In the genomic region with DNA sequence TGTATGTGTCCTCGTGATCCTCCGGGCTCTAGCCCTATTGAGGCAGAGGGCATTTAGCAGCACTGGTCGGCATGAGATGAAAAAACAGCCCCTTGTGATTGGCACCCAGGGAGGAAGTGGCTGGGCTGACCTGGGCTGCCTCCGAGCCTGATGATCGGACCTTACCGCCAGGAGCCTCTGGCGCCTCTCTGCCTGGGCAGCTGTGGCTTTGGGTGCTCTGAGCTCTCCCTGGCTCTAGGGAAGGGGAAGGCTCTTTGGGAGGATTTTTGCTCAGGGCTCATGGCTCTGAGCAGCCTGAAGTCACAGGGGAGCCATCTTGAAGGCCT, we compare ENCODE assay signal across 1 cellular context.
TF ChIP-seq lines count a peak whose summit lies in the region.

No MANE protein-coding gene starts in this region.

TF ChIP-seq in HepG2, 621 proteins besides CTCF, POLR2A, EP300 and RAD21 (continued from another document):
- TF ChIP-seq NFAT5 (CRISPR knock-in tag; IDR thresholded peaks at IDR 0.05) (0 out of 2 replicates have a peak, but pooled peaks have one; percentile 9), ZNF205 (CRISPR knock-in tag; IDR thresholded peaks at IDR 0.05) (0 out of 2 replicates have a peak, but pooled peaks have one; percentile 7), AFF4 (CRISPR knock-in tag; IDR thresholded peaks at IDR 0.05) (peak; percentile 72; the same call in 1 of the 2 replicates), GABPB1 (CRISPR knock-in tag; IDR thresholded peaks at IDR 0.05) (0 out of 2 replicates have a peak, but pooled peaks have one; percentile 2), REL (CRISPR knock-in tag; conservative IDR thresholded peaks at IDR 0.05) (no peak), YEATS4 (CRISPR knock-in tag; IDR thresholded peaks at IDR 0.05; ENCODE audit: borderline replicate concordance) (0 out of 2 replicates have a peak, but pooled peaks have one; percentile 14)
- TF ChIP-seq, protein P1, sequence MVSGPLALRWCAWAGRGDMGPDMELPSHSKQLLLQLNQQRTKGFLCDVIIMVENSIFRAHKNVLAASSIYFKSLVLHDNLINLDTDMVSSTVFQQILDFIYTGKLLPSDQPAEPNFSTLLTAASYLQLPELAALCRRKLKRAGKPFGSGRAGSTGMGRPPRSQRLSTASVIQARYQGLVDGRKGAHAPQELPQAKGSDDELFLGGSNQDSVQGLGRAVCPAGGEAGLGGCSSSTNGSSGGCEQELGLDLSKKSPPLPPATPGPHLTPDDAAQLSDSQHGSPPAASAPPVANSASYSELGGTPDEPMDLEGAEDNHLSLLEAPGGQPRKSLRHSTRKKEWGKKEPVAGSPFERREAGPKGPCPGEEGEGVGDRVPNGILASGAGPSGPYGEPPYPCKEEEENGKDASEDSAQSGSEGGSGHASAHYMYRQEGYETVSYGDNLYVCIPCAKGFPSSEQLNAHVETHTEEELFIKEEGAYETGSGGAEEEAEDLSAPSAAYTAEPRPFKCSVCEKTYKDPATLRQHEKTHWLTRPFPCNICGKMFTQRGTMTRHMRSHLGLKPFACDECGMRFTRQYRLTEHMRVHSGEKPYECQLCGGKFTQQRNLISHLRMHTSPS (CRISPR knock-in tag; IDR thresholded peaks at IDR 0.05; ENCODE audit: low read depth) = 0 out of 2 replicates have a peak, but pooled peaks have one; percentile 34
